4 cellular contexts compared by ENCODE assay signal in the genomic region with DNA sequence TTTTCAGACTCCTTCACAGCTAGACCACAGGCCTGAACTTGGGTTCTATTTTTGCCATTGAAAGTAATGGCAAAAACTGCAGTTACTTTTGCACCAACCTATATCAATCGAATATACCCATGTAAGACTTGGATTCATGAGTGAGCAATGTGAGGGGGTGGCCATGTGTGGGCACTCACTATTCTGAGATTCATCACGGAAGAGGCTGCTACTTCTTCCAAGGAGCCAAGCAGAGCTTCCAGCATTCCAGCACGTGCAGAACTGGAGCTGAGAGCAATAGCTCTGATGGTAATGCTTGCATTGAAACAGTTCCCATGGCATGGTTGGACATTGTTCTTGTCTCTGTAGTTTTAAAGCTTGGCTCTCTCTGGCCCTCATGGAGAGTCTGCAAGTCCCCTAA.
"Had no signal": no experiment of that assay in that cellular context is flagged by ENCODE, and none has a peak within 500 bp of the region (broad histone marks: within the 10 kb centered on the region; RNA-seq: fewer than 3 reads in every experiment).

No MANE protein-coding gene starts in this region.

- H3K4me3 ChIP-seq: K562 had no signal

- DNase-seq: IMR-90, KBM-7 had no signal

- H3K27ac ChIP-seq: HL-60 had no signal
